ENCODE assay signal across 3 cellular contexts in genomic region chr19:30677702-30678101, GRCh38.
"Had no signal": no experiment of that assay in that cellular context is flagged by ENCODE, and none has a peak within 500 bp of the region (broad histone marks: within the 10 kb centered on the region; RNA-seq: fewer than 3 reads in every experiment).

No MANE protein-coding gene starts in this region.

- DNase-seq: GDM1, GF-D8 had no signal

- H3K4me3 ChIP-seq: GM12878 had no signal
